ENCODE assay signal across 7 cellular contexts in genomic region chr14:106153362-106153955, GRCh38.
A peak's percentile ranks its signal among the peaks of the same experiment; 100 is the strongest.
DNase-seq lines count a peak whose midpoint lies in the region; ATAC-seq and TF ChIP-seq lines count a peak whose summit lies in the region.
"Not testable (repeated sequence)": the region's sequence is repeated elsewhere in the genome, so short reads cannot be mapped to it uniquely, and the experiment has no call there.

No MANE protein-coding gene starts in this region.

- H3K4me1 Mint-ChIP-seq in activated T-cell treated with anti-CD3 and anti-CD28 coated beads, Interleukin-2, amount 50 U/mL, for 72 hours (ENCODE audit: low read depth); endodermal cell: not testable (repeated sequence)

- H3K27me3 ChIP-seq in endodermal cell (ENCODE audit: control insufficient read depth, insufficient read depth, low read length, poor library complexity, severe bottlenecking); lower lobe of right lung (ENCODE audit: low read depth): not testable (repeated sequence)

- 48 to 51% methylated on average over 5 to 17 of the region's 17 CpGs for WGBS in endodermal cell (ENCODE audit: insufficient coverage in 1 of 2, insufficient read length in 1 of 2), 2 experiments

- DNase-seq in GM10248 (ENCODE audit: extremely low spot score): not testable (repeated sequence)
- DNase-seq in NCI-H1930 (lab: John Stamatoyannopoulos, UW) (peak; percentile 12 to 69), T-helper 1 cell (peak; percentile 42 to 76 (median 58)), endodermal cell (peak; percentile 82), lower lobe of right lung (peak; percentile 81)
- DNase-seq in activated T-cell treated with anti-CD3 and anti-CD28 coated beads, Interleukin-2, amount 50 U/mL, for 72 hours: peak; percentile 83 to 92
- DNase-seq in stimulated activated CD4-positive, alpha-beta T cell treated with anti-CD3 and anti-CD28 coated beads, Interleukin-2, amount 100 ng/mL, for 24 hours: peak; percentile 91 to 92

- H3K36me3 ChIP-seq in endodermal cell (ENCODE audit: control insufficient read depth, insufficient read depth, low read length); lower lobe of right lung: not testable (repeated sequence)

- ATAC-seq in activated T-cell treated with anti-CD3 and anti-CD28 coated beads, Interleukin-2, amount 50 U/mL, for 72 hours (replicated peaks in 1 of 2); lower lobe of right lung: not testable (repeated sequence)

- intact Hi-C loops in lower lobe of right lung (cut with DNase I): not testable (repeated sequence)

- H3K9me3 Mint-ChIP-seq in activated T-cell treated with anti-CD3 and anti-CD28 coated beads, Interleukin-2, amount 50 U/mL, for 72 hours: not testable (repeated sequence)
- peaks cover 74% of the 10 kb centered on the region for H3K9me3 Mint-ChIP-seq in endodermal cell

- H3K4me3 Mint-ChIP-seq in activated T-cell treated with anti-CD3 and anti-CD28 coated beads, Interleukin-2, amount 50 U/mL, for 72 hours: peak overlapping the region; percentile 15 to 34
- not testable (repeated sequence) for H3K4me3 Mint-ChIP-seq in endodermal cell

- H3K4me1 ChIP-seq in endodermal cell (ENCODE audit: control insufficient read depth, insufficient read depth, low read length); lower lobe of right lung: not testable (repeated sequence)

- POLR2A ChIA-PET in GM10248 (lab: Yijun Ruan, JAX): not testable (repeated sequence)

- H3K27ac Mint-ChIP-seq in activated T-cell treated with anti-CD3 and anti-CD28 coated beads, Interleukin-2, amount 50 U/mL, for 72 hours; endodermal cell: not testable (repeated sequence)

- CTCF ChIA-PET in GM10248 (lab: Yijun Ruan, JAX): not testable (repeated sequence)

- not testable (repeated sequence) for H3K9ac ChIP-seq in endodermal cell (ENCODE audit: extremely low read depth, low read length, poor library complexity, severe bottlenecking)

- H3K4me3 ChIP-seq in endodermal cell (ENCODE audit: low read length); lower lobe of right lung: not testable (repeated sequence)

- not testable (repeated sequence) for H3K27me3 Mint-ChIP-seq in activated T-cell treated with anti-CD3 and anti-CD28 coated beads, Interleukin-2, amount 50 U/mL, for 72 hours (ENCODE audit: low read depth); endodermal cell (ENCODE audit: insufficient read depth)

- H3K36me3 Mint-ChIP-seq in activated T-cell treated with anti-CD3 and anti-CD28 coated beads, Interleukin-2, amount 50 U/mL, for 72 hours (ENCODE audit: insufficient read depth in 2 of 2); endodermal cell (ENCODE audit: low read depth): not testable (repeated sequence)

- H3K27ac ChIP-seq in endodermal cell (ENCODE audit: low read depth, low read length); lower lobe of right lung: not testable (repeated sequence)

- TF ChIP-seq CTCF in GM10248 (IDR thresholded peaks at IDR 0.05; ENCODE audit: control extremely low read depth, extremely low read depth, low read depth, missing control alignments) (peak; percentile 63), endodermal cell (conservative IDR thresholded peaks at IDR 0.05) (peak; percentile 66), lower lobe of right lung (IDR thresholded peaks at IDR 0.05) (peak; percentile 96)

- peaks cover 32% of the 10 kb centered on the region for H3K9me3 ChIP-seq in endodermal cell (ENCODE audit: control insufficient read depth, low read length)
- not testable (repeated sequence) for H3K9me3 ChIP-seq in lower lobe of right lung
